In genomic region chr19:639251-640155, GRCh38 we compare ENCODE assay signal across 8 cellular contexts. TPM values are rescaled to one million over a fixed set of nuclear protein-coding genes. Genes with fewer than 3 reads are reported as not detected.
DNase-seq lines count a peak whose midpoint lies in the region; ATAC-seq, FAIRE-seq and TF ChIP-seq lines count a peak whose summit lies in the region.

TSS of gene FGF22 (plus strand) at chr19:639879. CDS start at chr19:639926, 47 bp downstream.

- intact Hi-C loops in Right ventricle myocardium superior (cut with DNase I) (no loop called here), pancreas (cut with DNase I) (no loop called here)

- peaks cover 29% of the 10 kb centered on the region for H4K20me1 ChIP-seq in BLaER1

- H3K27me3 Mint-ChIP-seq in activated naive CD8-positive, alpha-beta T cell treated with anti-CD3 and anti-CD28 coated beads for 36 hours = peaks cover 4% of the 10 kb centered on the region

- DNase-seq in M059J (ENCODE audit: low read depth) (peak; percentile 79), SW 1271 (lab: John Stamatoyannopoulos, UW) (peak; percentile 62 to 77), Right ventricle myocardium superior (peak; percentile 95), pancreas (peak; percentile 89 to 99 (median 94))
- peak; percentile 92 for DNase-seq in activated naive CD8-positive, alpha-beta T cell treated with anti-CD3 and anti-CD28 coated beads for 36 hours

- ATAC-seq in GM21367 (IDR thresholded peaks at IDR 0.05; ENCODE audit: unreplicated experiment) (peak; percentile 47), Right ventricle myocardium superior (ENCODE audit: poor library complexity) (peak; percentile 95), pancreas (peak; percentile 93 to 98 (median 96))

- H3K9me3 Mint-ChIP-seq in activated naive CD8-positive, alpha-beta T cell treated with anti-CD3 and anti-CD28 coated beads for 36 hours = no peaks in the 10 kb centered on the region

- peak within 1 kb of the TSS; percentile 55 for H3K4me3 ChIP-seq in BLaER1
- peak within 1 kb of the TSS in 2 of 4 donors; percentile 18 to 44 for H3K4me3 ChIP-seq in pancreas

- WGBS in pancreas, 2 donors = 6 to 12% methylated on average over 56 to 108 of the region's 108 CpGs

- no peak for TF ChIP-seq CTCF in pancreas (IDR thresholded peaks at IDR 0.05)

- peak within 1 kb of the TSS; percentile 73 for H3K4me3 Mint-ChIP-seq in activated naive CD8-positive, alpha-beta T cell treated with anti-CD3 and anti-CD28 coated beads for 36 hours

- FAIRE-seq in pancreas (lab: Jason Lieb, UNC) = no peak

- H3K9me3 ChIP-seq in BLaER1 (no peaks in the 10 kb centered on the region), pancreas (no peaks in the 10 kb centered on the region)

- peak within 1 kb of the TSS; percentile 90 for H3K4me2 ChIP-seq in BLaER1

- no peak within 1 kb of the TSS for H3K9ac ChIP-seq in BLaER1

- no peaks in the 10 kb centered on the region for H3K27me3 ChIP-seq in BLaER1
- H3K27me3 ChIP-seq in pancreas = no peaks in the 10 kb centered on the region

- H3K4me1 ChIP-seq in BLaER1 = peaks cover 83% of the 10 kb centered on the region
- no peaks in the 10 kb centered on the region for H3K4me1 ChIP-seq in pancreas

- H3K27ac Mint-ChIP-seq in activated naive CD8-positive, alpha-beta T cell treated with anti-CD3 and anti-CD28 coated beads for 36 hours = peak within 1 kb of the TSS; percentile 22

- no peaks in the 10 kb centered on the region for H3K36me3 ChIP-seq in BLaER1
- no peaks in the 10 kb centered on the region for H3K36me3 ChIP-seq in pancreas

- H3K4me1 Mint-ChIP-seq in activated naive CD8-positive, alpha-beta T cell treated with anti-CD3 and anti-CD28 coated beads for 36 hours = peaks cover 7% of the 10 kb centered on the region

- no peak within 1 kb of the TSS for H3K27ac ChIP-seq in BLaER1
- H3K27ac ChIP-seq in pancreas = no peak within 1 kb of the TSS
- H3K27ac ChIP-seq in temporal lobe (ENCODE audit: low read depth, low read length) = peak within 1 kb of the TSS; percentile 13

- no peaks in the 10 kb centered on the region for H3K36me3 Mint-ChIP-seq in activated naive CD8-positive, alpha-beta T cell treated with anti-CD3 and anti-CD28 coated beads for 36 hours

RNA-seq across cellular contexts. Expression of gene FGF22, which starts in this region (rescaled TPM):
- not detected in 2 replicates for total RNA-seq in M059J (2014; rRNA removed; shearing (Covaris generic))
- not detected for total RNA-seq in activated naive CD8-positive, alpha-beta T cell treated with anti-CD3 and anti-CD28 coated beads for 36 hours
- total RNA-seq in Right ventricle myocardium superior (not detected), pancreas (under 1 TPM in 4 of 6 donors, not detected in 2; 0.12 to 0.25 (median 0.23) TPM), temporal lobe (0.25 TPM)
- polyA plus RNA-seq in pancreas = under 1 TPM; 0.45 to 0.53 TPM

Comparison
In these comparisons a context has a peak if more than half of its experiments do, and no peak if none do; other contexts are left out.
1. Peak in DNase-seq in M059J; RNA of the gene not detected or under 1 TPM.
2. Peak in DNase-seq in activated naive CD8-positive, alpha-beta T cell treated with anti-CD3 and anti-CD28 coated beads for 36 hours; RNA of the gene not detected or under 1 TPM.
3. Peak in DNase-seq and ATAC-seq in Right ventricle myocardium superior; RNA of the gene not detected or under 1 TPM.
4. Peak in DNase-seq and ATAC-seq in pancreas; RNA of the gene not detected or under 1 TPM.